8 cellular contexts compared by ENCODE assay signal in the genomic region with DNA sequence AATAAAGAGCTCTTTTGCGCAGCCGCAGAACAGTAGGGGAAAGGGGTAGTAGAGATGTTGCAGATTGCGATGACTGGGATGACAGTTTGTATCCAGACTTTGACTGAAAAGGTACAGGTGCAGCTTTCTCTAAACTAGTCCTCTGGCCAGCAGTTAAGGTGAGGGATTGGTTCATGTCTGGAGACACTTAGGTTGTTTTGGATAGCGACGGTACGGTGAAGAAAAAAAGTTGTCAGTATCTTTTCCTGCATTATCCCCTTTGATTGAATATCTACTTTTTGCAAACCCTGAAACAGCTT. TPM values are rescaled to one million over a fixed set of nuclear protein-coding genes. Genes with fewer than 3 reads are reported as not detected.
A peak's percentile ranks its signal among the peaks of the same experiment; 100 is the strongest.
DNase-seq lines count a peak whose midpoint lies in the region; ATAC-seq and TF ChIP-seq lines count a peak whose summit lies in the region.

No MANE protein-coding gene starts in this region.

- peaks cover 19% of the 10 kb centered on the region for H3K36me3 ChIP-seq in ACC112 (ENCODE audit: insufficient read depth, low read length)

- no peak overlapping the region for H2BK20ac ChIP-seq in H9 (ENCODE audit: low read depth, low read length, poor library complexity, severe bottlenecking)

- no peak overlapping the region for H3K23ac ChIP-seq in H9 (ENCODE audit: insufficient read length, low read depth, low read length)

- ATAC-seq in right cardiac atrium (no peak), HG03159 (IDR thresholded peaks at IDR 0.05; ENCODE audit: unreplicated experiment) (no peak)

- H3K27ac Mint-ChIP-seq in H9, result peak overlapping the region; percentile 99 to 100 (median 100); a peak in 6 of 7 replicates

- peak overlapping the region; percentile 95 for H3K18ac ChIP-seq in H9 (ENCODE audit: insufficient read length, low read depth, low read length)

- no peak for DNase-seq in H9
- peak; percentile 50 for DNase-seq in activated CD4-positive, alpha-beta T cell treated with anti-CD3 and anti-CD28 coated beads, Interleukin-2, amount 50 U/mL, for 1 hour
- no peak for DNase-seq in right cardiac atrium
- DNase-seq in stimulated activated CD8-positive, alpha-beta memory T cell treated with anti-CD3 and anti-CD28 coated beads, Interleukin-4, amount 100 ng/mL, for 4 hours (ENCODE audit: low read depth in 2 of 2, low spot score in 1 of 2), result peak; percentile 31 to 48
- DNase-seq in NK-92 treated with Interleukin-12 subunit alpha and Interleukin-12 subunit beta, amount 100 ng/mL, for 24 hours (lab: John Stamatoyannopoulos, UW), result no peak
- no peak for DNase-seq in NCI-H2227 treated with DMSO at 0.1 percent for 48 hours (lab: John Stamatoyannopoulos, UW)

- peak overlapping the region; percentile 91 for H3K27ac ChIP-seq in ACC112 (ENCODE audit: low read depth, low read length)
- H3K27ac ChIP-seq in H9 (ENCODE audit: insufficient read length, low read depth, low read length), result no peak overlapping the region
- H3K27ac ChIP-seq in right cardiac atrium (ENCODE audit: low read length), result peak overlapping the region; percentile 72

- H3K9me3 Mint-ChIP-seq in H9, result no peaks in the 10 kb centered on the region; a peak in 1 of 5 replicates

- H2AFZ ChIP-seq in ACC112 (ENCODE audit: low read length, unreplicated experiment) (no peak overlapping the region), H9 (ENCODE audit: low read length) (no peak overlapping the region)

- no peak overlapping the region for H2BK12ac ChIP-seq in H9 (ENCODE audit: insufficient read length, low read depth, low read length)

- H3K79me2 ChIP-seq in ACC112 (ENCODE audit: control insufficient read depth, insufficient read depth, low read length, unreplicated experiment) (peaks cover 41% of the 10 kb centered on the region), H9 (ENCODE audit: insufficient read depth, low read length) (peaks cover 5% of the 10 kb centered on the region; the same call in 1 of the 2 replicates)

- H3K4me1 ChIP-seq in ACC112 (ENCODE audit: control insufficient read depth, insufficient read depth, low read length, unreplicated experiment) (peaks cover 18% of the 10 kb centered on the region), H9 (ENCODE audit: insufficient read depth, low read length) (no peaks in the 10 kb centered on the region), right cardiac atrium (ENCODE audit: control insufficient read depth, insufficient read depth, low read length) (no peaks in the 10 kb centered on the region)

- H3K4me3 ChIP-seq in ACC112 (ENCODE audit: low read depth, low read length) (peak overlapping the region; percentile 96), right cardiac atrium (ENCODE audit: low read length) (peak overlapping the region; percentile 62)

- H3K56ac ChIP-seq in H9 (ENCODE audit: insufficient read length, low read depth, low read length), result no peak overlapping the region

- H3K4me3 Mint-ChIP-seq in H9, result peak overlapping the region; percentile 94 to 95

- intact Hi-C loops in right cardiac atrium (cut with DNase I), result no loop called here

- peak overlapping the region; percentile 81 for H3K9ac ChIP-seq in H9 (ENCODE audit: extremely low read depth, insufficient read length, low read length)

- no peak overlapping the region for H4K8ac ChIP-seq in H9 (replicated peaks; ENCODE audit: insufficient read length, low read depth, low read length)

- no peak overlapping the region for H3K4ac ChIP-seq in H9 (ENCODE audit: low read depth, low read length)

- H2AK5ac ChIP-seq in H9 (ENCODE audit: insufficient read length, low read length), result no peak overlapping the region

- no peak overlapping the region for H2BK5ac ChIP-seq in H9 (ENCODE audit: insufficient read length, low read length)

- H3K79me1 ChIP-seq in H9 (ENCODE audit: insufficient read depth, low read depth, low read length, poor library complexity, severe bottlenecking), result peaks cover 2% of the 10 kb centered on the region

- H3K27me3 ChIP-seq in ACC112 (ENCODE audit: insufficient read depth, low read length) (no peaks in the 10 kb centered on the region), H9 (ENCODE audit: insufficient read depth, low read length) (no peaks in the 10 kb centered on the region), right cardiac atrium (ENCODE audit: control insufficient read depth, insufficient read depth) (no peaks in the 10 kb centered on the region)

- no peak overlapping the region for H2BK15ac ChIP-seq in H9 (ENCODE audit: low read depth, low read length)

- no peak for TF ChIP-seq CTCF in H9 (conservative IDR thresholded peaks at IDR 0.05)

- peak overlapping the region; percentile 91; the same call in 1 of the 2 replicates for H3K14ac ChIP-seq in H9 (ENCODE audit: insufficient read depth, low read length)

- H3K9me3 ChIP-seq in H9 (ENCODE audit: control insufficient read depth, low read depth, low read length) (no peaks in the 10 kb centered on the region), right cardiac atrium (ENCODE audit: control insufficient read depth, low read length) (no peaks in the 10 kb centered on the region)

- no peaks in the 10 kb centered on the region for H4K20me1 ChIP-seq in H9 (ENCODE audit: control insufficient read depth, insufficient read depth, insufficient read length)

- no peak overlapping the region for H2BK120ac ChIP-seq in H9 (ENCODE audit: low read depth, low read length, poor library complexity, severe bottlenecking)

- no peak overlapping the region for H3T11ph ChIP-seq in H9 (ENCODE audit: low read length)

- peaks cover 30 to 67% (median 50%) of the 10 kb centered on the region in 3 experiments for H3K36me3 Mint-ChIP-seq in H9 (ENCODE audit: insufficient read depth in 1 of 3, low read depth in 3 of 3)

- H3K27me3 Mint-ChIP-seq in H9 (ENCODE audit: low read depth), result no peaks in the 10 kb centered on the region; the same call in 1 of the 2 replicates

- H3K4me1 Mint-ChIP-seq in H9, result peaks cover 15 to 17% of the 10 kb centered on the region in 2 experiments

- peak overlapping the region; percentile 82 for H3K4me2 ChIP-seq in H9 (ENCODE audit: insufficient read depth, insufficient read length, low read length)

- WGBS in H9 (ENCODE audit: extremely low coverage, insufficient read length, low lambda C conversion rate), result no CpG with 5 or more reads among the region's 6 CpGs
- 4% methylated on average over 6 of the region's 6 CpGs for WGBS in right cardiac atrium

- H4K5ac ChIP-seq in H9 (ENCODE audit: insufficient read length, low read depth, low read length), result no peak overlapping the region

- no peak overlapping the region for H4K91ac ChIP-seq in H9 (ENCODE audit: insufficient read length, low read depth, low read length)

- H3K23me2 ChIP-seq in H9 (ENCODE audit: insufficient read length, low read depth, low read length, poor library complexity, severe bottlenecking), result peaks cover 14% of the 10 kb centered on the region

RNA-seq across cellular contexts. Expression of gene PRR3, which starts 0.5 kb away (rescaled TPM):
- total RNA-seq in H9 (2021) (15.8 and 17.0 TPM in 2 replicates), right cardiac atrium (1 to 10 TPM; 4.4 to 5.7 (median 4.9) TPM)
- 4.2 TPM for polyA plus RNA-seq in right cardiac atrium

RNA-seq across cellular contexts. Expression of gene GNL1, which starts 1.3 kb away (rescaled TPM):
- total RNA-seq in H9 (2021), result 79.7 and 83.5 TPM in 2 replicates
- 10 to 100 TPM; 22.7 to 33.7 (median 24.8) TPM for total RNA-seq in right cardiac atrium
- 24.2 TPM for polyA plus RNA-seq in right cardiac atrium

RNA-seq across cellular contexts. Expression of gene ABCF1, which starts 13.6 kb away (rescaled TPM):
- 118 TPM in 2 replicates for total RNA-seq in H9 (2021)
- 10 to 100 TPM; 36.7 to 40.7 (median 39.2) TPM for total RNA-seq in right cardiac atrium
- polyA plus RNA-seq in right cardiac atrium, result 26.8 TPM

RNA-seq across cellular contexts. Expression of gene PPP1R10, which starts 59.4 kb away (rescaled TPM):
- total RNA-seq in H9 (2021), result 123 and 126 TPM in 2 replicates
- total RNA-seq in right cardiac atrium, result 10 to 100 TPM; 36.5 to 46.6 (median 43.4) TPM
- polyA plus RNA-seq in right cardiac atrium, result 16.0 TPM

Comparison
In these comparisons a context has a peak if more than half of its experiments do, and no peak if none do; other contexts are left out.
1. DNase-seq: peak in activated CD4-positive, alpha-beta T cell treated with anti-CD3 and anti-CD28 coated beads, Interleukin-2, amount 50 U/mL, for 1 hour (single experiment) and stimulated activated CD8-positive, alpha-beta memory T cell treated with anti-CD3 and anti-CD28 coated beads, Interleukin-4, amount 100 ng/mL, for 4 hours (2 of 2); none in H9 (single experiment), right cardiac atrium (0 of 3), NK-92 treated with Interleukin-12 subunit alpha and Interleukin-12 subunit beta, amount 100 ng/mL, for 24 hours (single experiment) and NCI-H2227 treated with DMSO at 0.1 percent for 48 hours (single experiment).